In genomic region chr13:83881917-83882625, GRCh38 we compare ENCODE assay signal across 8 cellular contexts. TPM values are rescaled to one million over a fixed set of nuclear protein-coding genes. Genes with fewer than 3 reads are reported as not detected.
DNase-seq lines count a peak whose midpoint lies in the region; ATAC-seq and TF ChIP-seq lines count a peak whose summit lies in the region.

Gene SLITRK1, minus strand, starts transcription at chr13:83882474. Its CDS starts 967 bp downstream, at chr13:83881507.

- TF ChIP-seq CTCF in GM12865 (IDR thresholded peaks at IDR 0.05; ENCODE audit: insufficient read depth, low read depth, low read length, missing control alignments), result no peak
- no peak for TF ChIP-seq CTCF in mesothelial cell of epicardium (IDR thresholded peaks at IDR 0.05; ENCODE audit: unreplicated experiment)

- no peaks in the 10 kb centered on the region for H3K9me3 Mint-ChIP-seq in mesothelial cell of epicardium

- peak within 1 kb of the TSS; percentile 92 for H3K27ac ChIP-seq in cingulate gyrus (ENCODE audit: low read depth, low read length)

- ATAC-seq in HG03108 (IDR thresholded peaks at IDR 0.05; ENCODE audit: unreplicated experiment) (no peak), GM18861 (IDR thresholded peaks at IDR 0.05; ENCODE audit: unreplicated experiment) (no peak), HG03159 (IDR thresholded peaks at IDR 0.05; ENCODE audit: unreplicated experiment) (no peak)

- H3K27ac Mint-ChIP-seq in mesothelial cell of epicardium, result no peak within 1 kb of the TSS

- H3K4me3 Mint-ChIP-seq in mesothelial cell of epicardium, result peak within 1 kb of the TSS; percentile 71

- H3K36me3 Mint-ChIP-seq in mesothelial cell of epicardium, result no peaks in the 10 kb centered on the region

- DNase-seq in A172 (ENCODE audit: low spot score), result peak; percentile 70
- peak; percentile 26 for DNase-seq in GM12865 (ENCODE audit: low read depth)
- peak; percentile 84 for DNase-seq in NCI-H748 treated with DMSO at 0.1 percent for 48 hours (lab: John Stamatoyannopoulos, UW)
- peak; percentile 63 to 92 for DNase-seq in mesothelial cell of epicardium (ENCODE audit: low spot score in 2 of 2, unreplicated experiment in 2 of 2)

- peaks cover 83% of the 10 kb centered on the region for H3K27me3 Mint-ChIP-seq in mesothelial cell of epicardium (ENCODE audit: low read depth)

- no peak within 1 kb of the TSS for H3K4me3 ChIP-seq in GM12865 (ENCODE audit: low read depth, low read length)

- peaks cover 42% of the 10 kb centered on the region for H3K4me1 Mint-ChIP-seq in mesothelial cell of epicardium

RNA-seq across cellular contexts. Expression of gene SLITRK1, which starts in this region (rescaled TPM):
- 0.72 and 0.89 TPM in 2 replicates for total RNA-seq in A172 (2014; rRNA removed; shearing (Covaris generic))
- 1.0 to 1.2 TPM (median 1.1 TPM) in 3 replicates for total RNA-seq in mesothelial cell of epicardium

Comparison
In these comparisons a context has a peak if more than half of its experiments do, and no peak if none do; other contexts are left out.
1. Peak in DNase-seq in A172; RNA of the gene not detected or under 1 TPM.
2. DNase-seq: peak in every context shown above with its lines; median percentile 84 in NCI-H748 treated with DMSO at 0.1 percent for 48 hours; 78 in mesothelial cell of epicardium; 70 in A172; 26 in GM12865.